In the genomic region with DNA sequence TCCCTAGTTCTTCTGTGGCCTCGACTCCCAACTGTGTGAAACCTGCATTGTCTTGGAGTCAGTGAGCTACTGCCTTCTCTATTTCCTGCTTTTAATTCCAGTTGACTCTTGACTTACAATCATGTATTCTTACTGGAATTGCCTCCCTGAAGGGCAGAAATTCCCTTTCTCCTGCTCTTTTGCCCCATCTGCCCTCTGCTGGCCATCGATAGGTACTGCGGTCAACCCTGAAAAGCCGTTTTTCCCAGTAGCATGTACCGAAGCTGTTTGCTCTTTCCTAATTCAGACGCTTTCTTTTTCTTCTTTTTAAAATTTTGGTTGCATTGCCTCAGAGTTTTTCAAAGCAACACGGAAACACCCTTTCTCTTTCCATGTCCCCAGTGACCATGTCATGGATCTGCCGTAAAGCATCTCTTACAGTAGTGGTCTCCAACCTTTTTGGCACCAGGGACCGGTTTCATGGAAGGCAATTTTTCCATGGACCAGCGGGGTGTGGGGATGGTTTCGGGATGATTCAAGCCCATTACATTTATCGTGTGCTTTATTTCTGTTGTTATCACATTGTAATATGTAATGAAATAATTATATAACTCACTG, we compare ENCODE assay signal across 8 cellular contexts.
DNase-seq lines count a peak whose midpoint lies in the region; ATAC-seq and TF ChIP-seq lines count a peak whose summit lies in the region.

No MANE protein-coding gene starts in this region.

- H3K4me3 ChIP-seq in GM12875 (ENCODE audit: low read depth, low read length) (no peak overlapping the region), esophagus squamous epithelium (peak overlapping the region in 2 of 4 donors; percentile 2 to 22), thyroid gland (replicated peaks in 1 of 3) (no peak overlapping the region)

- H3K27me3 ChIP-seq in esophagus squamous epithelium (peaks cover 0 to 4% (median 0%) of the 10 kb centered on the region in 4 donors), thyroid gland (no peaks in the 10 kb centered on the region)

- TF ChIP-seq POLR2A in esophagus squamous epithelium (IDR thresholded peaks at IDR 0.05) = no peak
- TF ChIP-seq POLR2A in thyroid gland (IDR thresholded peaks at IDR 0.05) = no peak

- intact Hi-C loops in esophagus squamous epithelium (cut with DNase I) = loop anchor here (5.0 kb wide), 1 partner anchor 145 kb away; no protein-coding TSS in a partner anchor
- intact Hi-C loops in thyroid gland (cut with DNase I) = loop anchor here (10.0 kb wide), 2 partner anchors 442 to 568 kb away; partner anchors contain the start of gene APOBEC4

- H3K4me3 Mint-ChIP-seq in activated CD8-positive, alpha-beta memory T cell treated with anti-CD3 and anti-CD28 coated beads, Interleukin-2, amount 10 ng/mL, durations not matched to agents 7 days and 5 days = no peak overlapping the region
- H3K4me3 Mint-ChIP-seq in natural killer cell treated with Interleukin-12 subunit alpha and Interleukin-12 subunit beta and Interleukin-15 and Interleukin-18, amount 100 ng/mL, for 72 hours = peak overlapping the region; percentile 9

- WGBS in esophagus squamous epithelium, 2 donors = 26 to 29% methylated on average over 12 of the region's 12 CpGs
- 31 to 34% methylated on average over 12 of the region's 12 CpGs for WGBS in thyroid gland, 2 donors

- no peaks in the 10 kb centered on the region for H3K27me3 Mint-ChIP-seq in activated CD8-positive, alpha-beta memory T cell treated with anti-CD3 and anti-CD28 coated beads, Interleukin-2, amount 10 ng/mL, durations not matched to agents 7 days and 5 days
- peaks cover 4 to 9% of the 10 kb centered on the region in 2 donors for H3K27me3 Mint-ChIP-seq in natural killer cell treated with Interleukin-12 subunit alpha and Interleukin-12 subunit beta and Interleukin-15 and Interleukin-18, amount 100 ng/mL, for 72 hours

- H3K27ac Mint-ChIP-seq in activated CD8-positive, alpha-beta memory T cell treated with anti-CD3 and anti-CD28 coated beads, Interleukin-2, amount 10 ng/mL, durations not matched to agents 7 days and 5 days = no peak overlapping the region
- peak overlapping the region; percentile 45 to 87 for H3K27ac Mint-ChIP-seq in natural killer cell treated with Interleukin-12 subunit alpha and Interleukin-12 subunit beta and Interleukin-15 and Interleukin-18, amount 100 ng/mL, for 72 hours

- H3K9me3 ChIP-seq in esophagus squamous epithelium (no peaks in the 10 kb centered on the region), thyroid gland (no peaks in the 10 kb centered on the region)

- CTCF ChIA-PET in activated CD8-positive, alpha-beta memory T cell treated with anti-CD3 and anti-CD28 coated beads, Interleukin-2, amount 10 ng/mL, durations not matched to agents 7 days and 5 days (lab: Charles Lee) = interaction anchor here (0.6 to 2.1 kb wide), 13 partner anchors 11 to 567 kb away, joined by 3 to 22 read pairs (median 4); no protein-coding TSS in a partner anchor

- H3K9me3 Mint-ChIP-seq in activated CD8-positive, alpha-beta memory T cell treated with anti-CD3 and anti-CD28 coated beads, Interleukin-2, amount 10 ng/mL, durations not matched to agents 7 days and 5 days (ENCODE audit: low read depth) = no peaks in the 10 kb centered on the region
- no peaks in the 10 kb centered on the region for H3K9me3 Mint-ChIP-seq in natural killer cell treated with Interleukin-12 subunit alpha and Interleukin-12 subunit beta and Interleukin-15 and Interleukin-18, amount 100 ng/mL, for 72 hours

- peaks cover 0 to 5% (median 0%) of the 10 kb centered on the region in 3 donors for H3K4me1 ChIP-seq in esophagus squamous epithelium
- H3K4me1 ChIP-seq in thyroid gland = no peaks in the 10 kb centered on the region

- no peaks in the 10 kb centered on the region for H3K36me3 ChIP-seq in esophagus squamous epithelium
- H3K36me3 ChIP-seq in thyroid gland = no peaks in the 10 kb centered on the region

- ATAC-seq in activated CD8-positive, alpha-beta memory T cell treated with anti-CD3 and anti-CD28 coated beads, Interleukin-2, amount 10 ng/mL, durations not matched to agents 7 days and 5 days = no peak
- peak in 1 of 2 donors; percentile 67 for ATAC-seq in natural killer cell treated with Interleukin-12 subunit alpha and Interleukin-12 subunit beta and Interleukin-15 and Interleukin-18, amount 100 ng/mL, for 72 hours
- ATAC-seq in GM21786 (IDR thresholded peaks at IDR 0.05; ENCODE audit: unreplicated experiment) = no peak

- no peaks in the 10 kb centered on the region for H3K4me1 Mint-ChIP-seq in activated CD8-positive, alpha-beta memory T cell treated with anti-CD3 and anti-CD28 coated beads, Interleukin-2, amount 10 ng/mL, durations not matched to agents 7 days and 5 days
- peaks cover 9 to 13% of the 10 kb centered on the region in 2 donors for H3K4me1 Mint-ChIP-seq in natural killer cell treated with Interleukin-12 subunit alpha and Interleukin-12 subunit beta and Interleukin-15 and Interleukin-18, amount 100 ng/mL, for 72 hours (ENCODE audit: low read depth in 2 of 2)

- DNase-seq in AG08395 (ENCODE audit: low spot score) (peak; percentile 70), NCI-H2196 treated with DMSO at 0.1 percent for 48 hours (lab: John Stamatoyannopoulos, UW; ENCODE audit: unreplicated experiment) (peak; percentile 31), esophagus squamous epithelium (lab: John Stamatoyannopoulos, UW) (no peak), thyroid gland (peak; percentile 41 to 56)
- DNase-seq in activated CD8-positive, alpha-beta memory T cell treated with anti-CD3 and anti-CD28 coated beads, Interleukin-2, amount 10 ng/mL, durations not matched to agents 7 days and 5 days = peak; percentile 48
- no peak for DNase-seq in natural killer cell treated with Interleukin-12 subunit alpha and Interleukin-12 subunit beta and Interleukin-15 and Interleukin-18, amount 100 ng/mL, for 72 hours (ENCODE audit: low spot score)

- TF ChIP-seq CTCF in GM12875 (IDR thresholded peaks at IDR 0.05; ENCODE audit: borderline replicate concordance, insufficient read depth, low read depth, low read length) (peak; percentile 83), esophagus squamous epithelium (IDR thresholded peaks at IDR 0.05) (peak; percentile 47 to 98 (median 90)), thyroid gland (IDR thresholded peaks at IDR 0.05) (peak; percentile 78 to 96 (median 91))

- H3K27ac ChIP-seq in esophagus squamous epithelium = no peak overlapping the region
- no peak overlapping the region for H3K27ac ChIP-seq in thyroid gland

- no peaks in the 10 kb centered on the region for H3K36me3 Mint-ChIP-seq in activated CD8-positive, alpha-beta memory T cell treated with anti-CD3 and anti-CD28 coated beads, Interleukin-2, amount 10 ng/mL, durations not matched to agents 7 days and 5 days
- no peaks in the 10 kb centered on the region for H3K36me3 Mint-ChIP-seq in natural killer cell treated with Interleukin-12 subunit alpha and Interleukin-12 subunit beta and Interleukin-15 and Interleukin-18, amount 100 ng/mL, for 72 hours

Comparison
In these comparisons a context has a peak if more than half of its experiments do, and no peak if none do; other contexts are left out.
1. DNase-seq: peak in AG08395 (single experiment), NCI-H2196 treated with DMSO at 0.1 percent for 48 hours (single experiment), activated CD8-positive, alpha-beta memory T cell treated with anti-CD3 and anti-CD28 coated beads, Interleukin-2, amount 10 ng/mL, durations not matched to agents 7 days and 5 days (single experiment) and thyroid gland (2 of 2); none in esophagus squamous epithelium (single experiment) and natural killer cell treated with Interleukin-12 subunit alpha and Interleukin-12 subunit beta and Interleukin-15 and Interleukin-18, amount 100 ng/mL, for 72 hours (single experiment).
2. Peak in every context shown above with its lines, with median percentiles within 50 percentile points of each other: CTCF ChIP-seq.